Comparison of ENCODE assay signal across 8 cellular contexts in the genomic region with DNA sequence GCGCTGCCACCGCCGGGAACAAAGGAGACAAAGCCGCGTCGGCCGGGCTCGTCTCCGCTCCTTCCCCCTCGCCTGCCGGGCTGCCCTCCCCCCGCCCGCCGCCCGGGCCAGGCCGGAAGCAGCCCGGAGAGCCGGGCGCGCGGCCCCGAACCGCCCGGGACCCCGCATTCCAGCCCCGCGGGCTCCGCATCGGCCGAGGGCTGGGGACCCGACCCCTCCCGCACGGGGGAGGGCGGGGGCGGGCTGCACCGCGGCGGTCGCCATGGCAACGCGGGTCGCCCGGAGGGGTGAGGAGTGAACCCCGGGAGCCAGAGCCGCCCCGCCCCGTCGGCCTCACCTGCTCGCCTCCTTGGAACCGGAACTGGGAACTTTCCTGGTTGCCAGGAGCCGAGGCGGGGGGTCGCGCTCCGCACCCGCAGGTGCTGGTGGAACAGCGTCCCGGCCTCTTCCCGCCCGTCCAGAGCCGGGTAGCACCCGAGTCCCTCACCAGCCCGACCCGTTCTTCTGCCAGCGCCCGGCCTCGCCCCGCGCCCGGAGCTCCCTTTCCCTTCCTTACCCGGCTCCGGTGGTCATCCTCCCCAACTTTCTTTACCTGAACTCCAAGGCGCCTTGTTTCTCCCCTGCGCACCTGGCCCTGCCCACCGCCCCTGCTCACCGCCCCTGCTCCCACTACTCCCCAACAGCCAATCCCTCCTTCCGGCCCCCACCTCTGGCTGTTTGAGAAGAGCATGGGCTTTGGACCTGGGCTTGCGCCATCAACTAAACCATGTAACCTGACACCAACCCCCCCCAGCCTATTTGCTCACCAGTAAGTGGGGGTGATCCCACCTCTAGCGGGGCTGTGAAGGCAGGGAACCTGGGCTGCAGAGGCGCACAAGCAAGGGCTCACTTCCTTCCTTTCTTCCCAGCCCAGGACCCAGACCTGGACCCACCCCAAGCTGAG. TPM values are rescaled to one million over a fixed set of nuclear protein-coding genes. Genes with fewer than 3 reads are reported as not detected.
DNase-seq lines count a peak whose midpoint lies in the region; ATAC-seq lines count a peak whose summit lies in the region.

A gene with protein sequence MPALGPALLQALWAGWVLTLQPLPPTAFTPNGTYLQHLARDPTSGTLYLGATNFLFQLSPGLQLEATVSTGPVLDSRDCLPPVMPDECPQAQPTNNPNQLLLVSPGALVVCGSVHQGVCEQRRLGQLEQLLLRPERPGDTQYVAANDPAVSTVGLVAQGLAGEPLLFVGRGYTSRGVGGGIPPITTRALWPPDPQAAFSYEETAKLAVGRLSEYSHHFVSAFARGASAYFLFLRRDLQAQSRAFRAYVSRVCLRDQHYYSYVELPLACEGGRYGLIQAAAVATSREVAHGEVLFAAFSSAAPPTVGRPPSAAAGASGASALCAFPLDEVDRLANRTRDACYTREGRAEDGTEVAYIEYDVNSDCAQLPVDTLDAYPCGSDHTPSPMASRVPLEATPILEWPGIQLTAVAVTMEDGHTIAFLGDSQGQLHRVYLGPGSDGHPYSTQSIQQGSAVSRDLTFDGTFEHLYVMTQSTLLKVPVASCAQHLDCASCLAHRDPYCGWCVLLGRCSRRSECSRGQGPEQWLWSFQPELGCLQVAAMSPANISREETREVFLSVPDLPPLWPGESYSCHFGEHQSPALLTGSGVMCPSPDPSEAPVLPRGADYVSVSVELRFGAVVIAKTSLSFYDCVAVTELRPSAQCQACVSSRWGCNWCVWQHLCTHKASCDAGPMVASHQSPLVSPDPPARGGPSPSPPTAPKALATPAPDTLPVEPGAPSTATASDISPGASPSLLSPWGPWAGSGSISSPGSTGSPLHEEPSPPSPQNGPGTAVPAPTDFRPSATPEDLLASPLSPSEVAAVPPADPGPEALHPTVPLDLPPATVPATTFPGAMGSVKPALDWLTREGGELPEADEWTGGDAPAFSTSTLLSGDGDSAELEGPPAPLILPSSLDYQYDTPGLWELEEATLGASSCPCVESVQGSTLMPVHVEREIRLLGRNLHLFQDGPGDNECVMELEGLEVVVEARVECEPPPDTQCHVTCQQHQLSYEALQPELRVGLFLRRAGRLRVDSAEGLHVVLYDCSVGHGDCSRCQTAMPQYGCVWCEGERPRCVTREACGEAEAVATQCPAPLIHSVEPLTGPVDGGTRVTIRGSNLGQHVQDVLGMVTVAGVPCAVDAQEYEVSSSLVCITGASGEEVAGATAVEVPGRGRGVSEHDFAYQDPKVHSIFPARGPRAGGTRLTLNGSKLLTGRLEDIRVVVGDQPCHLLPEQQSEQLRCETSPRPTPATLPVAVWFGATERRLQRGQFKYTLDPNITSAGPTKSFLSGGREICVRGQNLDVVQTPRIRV (N-terminal part only) (minus strand): TSS at position 671 of the 943 bp plus-strand sequence. CDS start 5,475 bp downstream, outside the sequence.

- intact Hi-C loops in left colon (cut with DNase I, micrococcal nuclease), result no loop called here

- H3K4me1 ChIP-seq in ACC112 (ENCODE audit: control insufficient read depth, insufficient read depth, low read length, unreplicated experiment), result peaks cover 38% of the 10 kb centered on the region

- H3K27ac Mint-ChIP-seq in activated CD4-positive, alpha-beta T cell treated with anti-CD3 and anti-CD28 coated beads, Interleukin-2, amount 10 ng/mL, durations not matched to agents 7 days and 5 days, result no peak within 1 kb of the TSS

- no peaks in the 10 kb centered on the region for H3K9me3 Mint-ChIP-seq in activated CD4-positive, alpha-beta T cell treated with anti-CD3 and anti-CD28 coated beads, Interleukin-2, amount 10 ng/mL, durations not matched to agents 7 days and 5 days

- H3K4me3 ChIP-seq in ACC112 (ENCODE audit: low read depth, low read length), result peak within 1 kb of the TSS; percentile 85

- no peaks in the 10 kb centered on the region for H3K79me2 ChIP-seq in ACC112 (ENCODE audit: control insufficient read depth, insufficient read depth, low read length, unreplicated experiment)

- peak; percentile 56 for DNase-seq in NCI-H2107 (lab: John Stamatoyannopoulos, UW)
- peak; percentile 58 for DNase-seq in activated CD4-positive, alpha-beta T cell treated with anti-CD3 and anti-CD28 coated beads, Interleukin-2, amount 10 ng/mL, durations not matched to agents 7 days and 5 days
- DNase-seq in dermis blood vessel endothelial cell, result peak; percentile 30
- peak; percentile 84 to 93 for DNase-seq in left colon
- DNase-seq in stimulated activated CD4-positive, alpha-beta T cell treated with anti-CD3 and anti-CD28 coated beads, Interleukin-1b, Interleukin-23, amount 100 ng/mL, for 4 hours (ENCODE audit: low read depth in 2 of 2), result peak; percentile 52 to 57

- H3K27ac ChIP-seq in ACC112 (ENCODE audit: low read depth, low read length), result no peak within 1 kb of the TSS

- POLR2A ChIA-PET in activated CD4-positive, alpha-beta T cell treated with anti-CD3 and anti-CD28 coated beads, Interleukin-2, amount 10 ng/mL, durations not matched to agents 7 days and 5 days (lab: Charles Lee), result no interaction called here

- H3K27me3 Mint-ChIP-seq in activated CD4-positive, alpha-beta T cell treated with anti-CD3 and anti-CD28 coated beads, Interleukin-2, amount 10 ng/mL, durations not matched to agents 7 days and 5 days, result peaks cover 20% of the 10 kb centered on the region

- peak within 1 kb of the TSS; percentile 69 for H3K4me3 Mint-ChIP-seq in activated CD4-positive, alpha-beta T cell treated with anti-CD3 and anti-CD28 coated beads, Interleukin-2, amount 10 ng/mL, durations not matched to agents 7 days and 5 days

- no peaks in the 10 kb centered on the region for H3K27me3 ChIP-seq in ACC112 (ENCODE audit: insufficient read depth, low read length)

- peaks cover 19% of the 10 kb centered on the region for H3K36me3 Mint-ChIP-seq in activated CD4-positive, alpha-beta T cell treated with anti-CD3 and anti-CD28 coated beads, Interleukin-2, amount 10 ng/mL, durations not matched to agents 7 days and 5 days (ENCODE audit: low read depth)

- H3K36me3 ChIP-seq in ACC112 (ENCODE audit: insufficient read depth, low read length), result peaks cover 12% of the 10 kb centered on the region; the same call in 1 of the 2 replicates

- CTCF ChIA-PET in activated CD4-positive, alpha-beta T cell treated with anti-CD3 and anti-CD28 coated beads, Interleukin-2, amount 10 ng/mL, durations not matched to agents 7 days and 5 days (lab: Charles Lee), result interaction anchor here (0.6 to 2.6 kb wide), 9 partner anchors 10 to 636 kb away, joined by 3 to 6 read pairs (median 4); a partner anchor contains a TSS

- ATAC-seq in GM19468 (IDR thresholded peaks at IDR 0.05; ENCODE audit: extremely low read depth, unreplicated experiment) (peak; percentile 37), left colon (peak; percentile 46), GM21825 (IDR thresholded peaks at IDR 0.05; ENCODE audit: unreplicated experiment) (no peak)

- H3K4me1 Mint-ChIP-seq in activated CD4-positive, alpha-beta T cell treated with anti-CD3 and anti-CD28 coated beads, Interleukin-2, amount 10 ng/mL, durations not matched to agents 7 days and 5 days, result peaks cover 19% of the 10 kb centered on the region

- H2AFZ ChIP-seq in ACC112 (ENCODE audit: low read length, unreplicated experiment), result peak within 1 kb of the TSS; percentile 6

RNA-seq across cellular contexts. Expression of the gene that starts here (rescaled TPM):
- 1 to 10 TPM; 2.3 to 2.5 TPM for total RNA-seq in activated CD4-positive, alpha-beta T cell treated with anti-CD3 and anti-CD28 coated beads, Interleukin-2, amount 10 ng/mL, durations not matched to agents 7 days and 5 days
- total RNA-seq in dermis blood vessel endothelial cell (16.8 and 23.7 TPM in 2 replicates), left colon (100 to 1,000 TPM in 1 of 2 donors, 10 to 100 TPM in 1; 91.1 to 114 TPM)

Comparison
In these comparisons a context has a peak if more than half of its experiments do, and no peak if none do; other contexts are left out.
1. DNase-seq: peak in every context shown above with its lines; median percentile 88 in left colon; 58 in activated CD4-positive, alpha-beta T cell treated with anti-CD3 and anti-CD28 coated beads, Interleukin-2, amount 10 ng/mL, durations not matched to agents 7 days and 5 days; 56 in NCI-H2107; 54 in stimulated activated CD4-positive, alpha-beta T cell treated with anti-CD3 and anti-CD28 coated beads, Interleukin-1b, Interleukin-23, amount 100 ng/mL, for 4 hours; 30 in dermis blood vessel endothelial cell.